Comparison of ENCODE assay signal across 28 cellular contexts in the genomic region with DNA sequence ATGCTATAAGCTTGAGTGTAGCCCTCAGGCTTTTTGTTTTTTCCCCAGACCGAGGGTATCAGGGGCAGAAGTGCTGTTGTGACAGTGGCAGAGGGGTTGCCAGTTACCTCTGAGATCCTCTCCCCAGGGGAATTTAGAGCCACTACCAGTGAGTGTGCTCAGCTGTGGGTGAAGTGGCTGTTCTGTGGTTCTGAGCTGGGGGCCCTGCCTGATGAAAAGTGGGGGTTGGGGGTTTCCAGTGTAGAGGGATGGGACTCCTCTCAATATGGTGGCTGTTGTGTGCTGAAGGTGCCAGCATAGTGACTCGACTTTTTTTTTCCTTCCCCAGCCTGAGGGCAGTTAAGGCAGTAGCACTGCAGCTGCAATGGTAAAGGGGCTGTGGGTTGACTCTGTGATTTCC.
"Had no signal": no experiment of that assay in that cellular context is flagged by ENCODE, and none has a peak within 500 bp of the region (broad histone marks: within the 10 kb centered on the region; RNA-seq: fewer than 3 reads in every experiment).

No MANE protein-coding gene starts in this region.

- H2AFZ ChIP-seq: PC-9 had no signal

- H3K4me2 ChIP-seq: PC-9 had no signal

- H3K9me3 ChIP-seq: SJCRH30 had no signal

- H3K27ac ChIP-seq: PC-9, RWPE1, SJCRH30, SK-N-MC had no signal

- H3K4me1 ChIP-seq: SJCRH30 had no signal

- H3K4me3 ChIP-seq: PC-9, SJCRH30, SK-N-MC had no signal

- H3K27me3 ChIP-seq: SJCRH30 had no signal

- ATAC-seq: Panc1, Right ventricle myocardium inferior, SK-N-SH treated with all-trans-retinoic acid at 6 μM for 48 hours, T-cell had no signal

- DNase-seq: MM.1S, MV-4-11, NCI-H1092, NCI-H1105, NCI-H1417 treated with DMSO at 0.1 percent for 48 hours, NCI-H1436 treated with DMSO at 0.1 percent for 48 hours, NCI-H1694 treated with DMSO at 0.1 percent for 48 hours, NCI-H187 treated with DMSO at 0.1 percent for 48 hours, NCI-H2029, NCI-H2081, NCI-H2171 treated with DMSO at 0.1 percent for 48 hours, NCI-H2227 treated with DMSO at 0.1 percent for 48 hours, NCI-H345, NCI-H446, NCI-H510A treated with DMSO at 0.1 percent for 48 hours, NCI-H524 treated with DMSO at 0.1 percent for 48 hours, NCI-H526 treated with DMSO at 0.1 percent for 48 hours, NCI-H82, PC-9, SHP77, SIG-M5, SJCRH30, T-cell had no signal

- H3K36me3 ChIP-seq: SJCRH30 had no signal
